ENCODE assay signal across 1 cellular context in genomic region chr3:172202797-172203196, GRCh38.
TF ChIP-seq lines count a peak whose summit lies in the region.

No MANE protein-coding gene starts in this region.

TF ChIP-seq in GM23338, 12 proteins besides CTCF, POLR2A, EP300 and RAD21 (continued from another document):
- TF ChIP-seq ZNF462 (CRISPR knock-in tag; IDR thresholded peaks at IDR 0.05) (no peak), POLR2AphosphoS5 (IDR thresholded peaks at IDR 0.05; ENCODE audit: low read depth) (no peak), ETS1 (IDR thresholded peaks at IDR 0.05) (no peak), STAT1 (IDR thresholded peaks at IDR 0.05; ENCODE audit: unreplicated experiment) (no peak), EZH2phosphoT487 (IDR thresholded peaks at IDR 0.05; ENCODE audit: unreplicated experiment) (no peak), REST (IDR thresholded peaks at IDR 0.05; ENCODE audit: unreplicated experiment) (no peak), EZH2 (IDR thresholded peaks at IDR 0.05; ENCODE audit: low read depth, unreplicated experiment) (no peak)
TF ChIP-seq in GM23338: peak in this region for 0.
